Comparison of ENCODE assay signal across 26 cellular contexts in genomic region chr5:127970081-127970480, GRCh38.
"Had no signal": no experiment of that assay in that cellular context is flagged by ENCODE, and none has a peak within 500 bp of the region (broad histone marks: within the 10 kb centered on the region; RNA-seq: fewer than 3 reads in every experiment).

No MANE protein-coding gene starts in this region.

- DNase-seq: activated CD4-positive, alpha-beta T cell treated with anti-CD3 and anti-CD28 coated beads, Interleukin-2, amount 10 ng/mL, durations not matched to agents 24 days and 14 days; activated CD4-positive, alpha-beta T cell treated with anti-CD3 and anti-CD28 coated beads, Interleukin-2, amount 50 U/mL, for 4 hours; activated CD8-positive, alpha-beta T cell treated with anti-CD3 and anti-CD28 coated beads for 36 hours; activated effector memory CD4-positive, alpha-beta T cell treated with anti-CD3 and anti-CD28 coated beads, Interleukin-2, amount 50 U/mL, for 16 hours; activated naive CD4-positive, alpha-beta T cell; activated naive CD8-positive, alpha-beta T cell treated with anti-CD3 and anti-CD28 coated beads, Interleukin-2, amount 10 ng/mL, durations not matched to agents 7 days and 5 days; activated T-cell treated with anti-CD3 and anti-CD28 coated beads, Interleukin-2, amount 50 U/mL, for 1 hour; activated T-cell treated with anti-CD3 and anti-CD28 coated beads, Interleukin-2, amount 50 U/mL, for 72 hours; caudate nucleus; KG1; NCI-H1092 treated with DMSO at 0.1 percent for 48 hours; NCI-H1417 treated with DMSO at 0.1 percent for 48 hours; NCI-H1930; NCI-H2081 treated with DMSO at 0.1 percent for 48 hours; NCI-H226; NCI-H446 treated with DMSO at 0.1 percent for 48 hours; NCI-H524; NCI-H69; Peyer's patch; RPMI8226; SHP77 treated with DMSO at 0.1 percent for 48 hours; SK-N-SH had no signal

- H3K36me3 ChIP-seq: Peyer's patch had no signal

- H3K9me3 ChIP-seq: ascending aorta, Peyer's patch, SJSA1, SK-N-SH had no signal

- H3K27ac ChIP-seq: ascending aorta, Peyer's patch, SJSA1 had no signal

- H3K4me2 ChIP-seq: SK-N-SH had no signal

- H3K4me1 ChIP-seq: ascending aorta, Peyer's patch, SJSA1 had no signal

- H3K4me3 ChIP-seq: ascending aorta, Peyer's patch, SJSA1 had no signal

- FAIRE-seq: TTC549 had no signal

- ATAC-seq: activated CD8-positive, alpha-beta T cell treated with anti-CD3 and anti-CD28 coated beads for 36 hours; activated T-cell treated with anti-CD3 and anti-CD28 coated beads, Interleukin-2, amount 50 U/mL, for 72 hours; activated T-helper 17 cell treated with anti-CD3 and anti-CD28 coated beads, Interleukin-2, amount 50 U/mL, for 72 hours had no signal

- H3K27me3 ChIP-seq: ascending aorta, Peyer's patch, SJSA1 had no signal

- H3K9ac ChIP-seq: SK-N-SH had no signal
